1 cellular context compared by ENCODE assay signal in the genomic region with DNA sequence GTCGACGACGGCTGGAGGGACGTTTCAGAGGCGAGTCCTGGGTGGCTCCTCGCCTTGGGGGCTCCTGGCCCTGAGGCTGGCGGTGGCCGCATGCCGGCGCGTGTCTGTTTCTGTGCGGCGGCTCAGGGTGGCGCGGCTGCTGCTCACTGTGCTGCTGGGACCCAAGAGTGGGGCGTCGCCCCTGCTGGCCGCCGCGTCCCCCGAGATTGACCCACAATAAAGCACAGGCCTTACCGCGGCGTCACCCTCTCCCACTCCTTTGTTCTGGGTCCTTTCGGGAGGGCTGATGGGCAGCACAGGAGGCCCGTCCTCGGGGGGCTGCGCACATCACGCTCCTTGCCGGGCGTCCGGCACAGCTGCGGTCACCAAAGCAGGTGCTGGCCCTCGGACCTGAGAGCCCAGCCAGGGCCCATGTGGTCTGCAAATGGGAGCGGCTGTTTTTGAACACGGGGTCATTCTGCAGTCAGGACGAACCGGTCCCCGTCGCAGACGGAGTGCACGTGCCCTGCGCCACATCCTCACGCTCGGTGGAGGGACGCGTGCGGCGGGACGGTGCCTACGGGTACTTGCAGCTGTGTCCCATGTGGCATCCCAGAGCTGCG.
TF ChIP-seq lines count a peak whose summit lies in the region.

No MANE protein-coding gene starts in this region.

TF ChIP-seq in K562, 482 proteins besides CTCF, POLR2A, EP300 and RAD21:
- no peak for TF ChIP-seq MTA3 (IDR thresholded peaks at IDR 0.05; ENCODE audit: borderline replicate concordance)
- TF ChIP-seq TCFL5 (CRISPR knock-in tag; conservative IDR thresholded peaks at IDR 0.05), result no peak
- peak; percentile 54 for TF ChIP-seq RBM22 (IDR thresholded peaks at IDR 0.05; ENCODE audit: low read depth, low read length, poor library complexity, severe bottlenecking)
- TF ChIP-seq POLR2G (IDR thresholded peaks at IDR 0.05; ENCODE audit: low read depth, low read length), result peak; percentile 62
- TF ChIP-seq KDM2B (CRISPR knock-in tag; IDR thresholded peaks at IDR 0.05), result no peak
- TF ChIP-seq MEF2A (IDR thresholded peaks at IDR 0.05; ENCODE audit: control insufficient read depth, low read depth, low read length), result no peak
- TF ChIP-seq RB1 (IDR thresholded peaks at IDR 0.05; ENCODE audit: low read depth), result no peak
- no peak for TF ChIP-seq STAG1 (CRISPR knock-in tag; IDR thresholded peaks at IDR 0.05; ENCODE audit: borderline replicate concordance)
- TF ChIP-seq MCM5 (IDR thresholded peaks at IDR 0.05; ENCODE audit: low read depth), result no peak
